8 cellular contexts compared by ENCODE assay signal in genomic region chr19:34482380-34483250, GRCh38. TPM values are rescaled to one million over a fixed set of nuclear protein-coding genes. Genes with fewer than 3 reads are reported as not detected.
A peak's percentile ranks its signal among the peaks of the same experiment; 100 is the strongest.
DNase-seq lines count a peak whose midpoint lies in the region; ATAC-seq and TF ChIP-seq lines count a peak whose summit lies in the region.

No MANE protein-coding gene starts in this region.

- no peak overlapping the region for H4K8ac ChIP-seq in neuronal stem cell (ENCODE audit: low read depth, low read length)

- no peak overlapping the region for H2AFZ ChIP-seq in SK-N-SH (ENCODE audit: low read depth)
- H2AFZ ChIP-seq in neuronal stem cell (ENCODE audit: low read length), result peak overlapping the region; percentile 83
- H2AFZ ChIP-seq in OCI-LY7 (ENCODE audit: low read length), result no peak overlapping the region

- peak overlapping the region; percentile 95 for H2AK5ac ChIP-seq in neuronal stem cell (ENCODE audit: low read depth, low read length)

- peak overlapping the region; percentile 89 for H2BK15ac ChIP-seq in neuronal stem cell (ENCODE audit: low read length)

- no peak overlapping the region for H3K27ac ChIP-seq in SK-N-SH (ENCODE audit: low read depth in 2 of 2, low read length in 1 of 2)
- no peak overlapping the region for H3K27ac ChIP-seq in neuronal stem cell (replicated peaks; ENCODE audit: low read length)
- H3K27ac ChIP-seq in effector memory CD4-positive, alpha-beta T cell (ENCODE audit: insufficient read depth, low read length, poor library complexity, severe bottlenecking), result no peak overlapping the region
- H3K27ac ChIP-seq in OCI-LY7 (ENCODE audit: low read depth, low read length, poor library complexity, severe bottlenecking), result no peak overlapping the region

- POLR2A ChIA-PET in Caco-2 (lab: Charles Lee), result interaction anchor here (0.6 to 1.7 kb wide), 3 partner anchors 16 to 195 kb away, joined by 3 to 10 read pairs (median 3); partner anchors contain the start of genes SCGB2B2 and ZNF302
- POLR2A ChIA-PET in SK-N-SH (lab: Yijun Ruan, JAX), result no interaction called here
- POLR2A ChIA-PET in OCI-LY7 (lab: Charles Lee), result no interaction called here

- H3K23ac ChIP-seq in neuronal stem cell (ENCODE audit: low read depth, low read length, poor library complexity), result peak overlapping the region; percentile 85

- peak overlapping the region; percentile 77 for H3K4me3 ChIP-seq in Caco-2 (ENCODE audit: low read depth, low read length)
- H3K4me3 ChIP-seq in SK-N-SH (ENCODE audit: low read depth in 2 of 2, low read length in 1 of 2), result peak overlapping the region; percentile 57 to 74
- peak overlapping the region; percentile 84 for H3K4me3 ChIP-seq in fibroblast of the aortic adventitia (ENCODE audit: low read depth, low read length)
- H3K4me3 ChIP-seq in neuronal stem cell (ENCODE audit: low read length in 2 of 2), result peak overlapping the region; percentile 81 to 86
- no peak overlapping the region for H3K4me3 ChIP-seq in effector memory CD4-positive, alpha-beta T cell (ENCODE audit: insufficient read depth, low read depth, low read length, poor library complexity, severe bottlenecking)
- no peak overlapping the region for H3K4me3 ChIP-seq in OCI-LY7 (ENCODE audit: low read depth, low read length, poor library complexity, severe bottlenecking)

- peak overlapping the region; percentile 91 for H2BK120ac ChIP-seq in neuronal stem cell (ENCODE audit: low read depth, low read length)

- H3K27me3 Mint-ChIP-seq in Caco-2 (ENCODE audit: insufficient read depth, unreplicated experiment), result no peaks in the 10 kb centered on the region

- DNase-seq in Caco-2 (peak in 1 of 2 experiments; percentile 58), SK-N-SH (peak; percentile 70), fibroblast of the aortic adventitia (ENCODE audit: low read depth) (peak; percentile 32), neuronal stem cell (ENCODE audit: low spot score) (no peak), cerebellar cortex (ENCODE audit: low spot score) (no peak), OCI-LY7 (ENCODE audit: low spot score) (no peak)
- DNase-seq in effector memory CD4-positive, alpha-beta T cell, result no peak

- no peak overlapping the region for H2BK12ac ChIP-seq in neuronal stem cell (ENCODE audit: low read length)

- H3K9me3 Mint-ChIP-seq in Caco-2 (ENCODE audit: unreplicated experiment), result no peaks in the 10 kb centered on the region

- intact Hi-C loops in Caco-2 (cut with micrococcal nuclease; ENCODE audit: unreplicated experiment), result no loop called here
- intact Hi-C loops in OCI-LY7 (cut with micrococcal nuclease; ENCODE audit: unreplicated experiment), result no loop called here

- no TSS peak for BruUV-seq in Caco-2 (replicated peaks; lab: Mats Ljungman, UMichigan)
- BruUV-seq in OCI-LY7 (replicated peaks; lab: Mats Ljungman, UMichigan), result no TSS peak

- H3K79me2 ChIP-seq in SK-N-SH (ENCODE audit: insufficient read depth) (peaks cover 55% of the 10 kb centered on the region), OCI-LY7 (ENCODE audit: insufficient read depth, low read depth, low read length) (no peaks in the 10 kb centered on the region)

- peaks cover 48% of the 10 kb centered on the region for H4K20me1 ChIP-seq in SK-N-SH (ENCODE audit: insufficient read depth)
- no peaks in the 10 kb centered on the region for H4K20me1 ChIP-seq in OCI-LY7 (ENCODE audit: insufficient read depth, low read length)

- CTCF ChIA-PET in Caco-2 (lab: Charles Lee) (interaction anchor here (0.6 kb wide), 1 partner anchor 290 kb away, joined by 3 read pairs; no protein-coding TSS in a partner anchor), SK-N-SH (lab: Yijun Ruan, JAX) (interaction anchor here (1.1 kb wide), 1 partner anchor 18 kb away, joined by 6 read pairs; no protein-coding TSS in a partner anchor), OCI-LY7 (lab: Charles Lee; ENCODE audit: unreplicated experiment) (no interaction called here)

- peak overlapping the region; percentile 82 for H3K14ac ChIP-seq in neuronal stem cell (ENCODE audit: low read length)

- peaks cover 34% of the 10 kb centered on the region for H3K4me1 Mint-ChIP-seq in Caco-2 (ENCODE audit: low read depth, unreplicated experiment)

- H3K27me3 ChIP-seq in Caco-2 (replicated peaks; ENCODE audit: control insufficient read depth, insufficient read depth, low read length) (no peaks in the 10 kb centered on the region), SK-N-SH (ENCODE audit: insufficient read depth) (no peaks in the 10 kb centered on the region), neuronal stem cell (ENCODE audit: control insufficient read depth in 3 of 3, insufficient read depth in 3 of 3, low read depth in 1 of 3, low read length in 3 of 3) (no peaks in the 10 kb centered on the region)
- peaks cover 10% of the 10 kb centered on the region for H3K27me3 ChIP-seq in effector memory CD4-positive, alpha-beta T cell (replicated peaks; ENCODE audit: control insufficient read depth, insufficient read depth, low read length, poor library complexity, severe bottlenecking)

- H3K4me2 ChIP-seq in SK-N-SH (peak overlapping the region; percentile 89), neuronal stem cell (ENCODE audit: insufficient read depth, low read length, poor library complexity, severe bottlenecking) (peak overlapping the region; percentile 77), OCI-LY7 (ENCODE audit: low read length) (no peak overlapping the region)

- H2BK5ac ChIP-seq in neuronal stem cell (ENCODE audit: low read length), result peak overlapping the region; percentile 87

- 13% methylated on average over 58 of the region's 72 CpGs for WGBS in SK-N-SH (ENCODE audit: low lambda C conversion rate)
- no CpG with 5 or more reads among the region's 72 CpGs for WGBS in neuronal stem cell (ENCODE audit: extremely low coverage in 2 of 2, insufficient read length in 2 of 2, insufficient replicate concordance in 1 of 2), 2 donors

- ATAC-seq in HG03439 (IDR thresholded peaks at IDR 0.05; ENCODE audit: unreplicated experiment), result no peak

- H3K9me3 ChIP-seq in Caco-2 (no peaks in the 10 kb centered on the region), SK-N-SH (no peaks in the 10 kb centered on the region), neuronal stem cell (replicated peaks in 1 of 2; ENCODE audit: control insufficient read depth in 2 of 2, insufficient read depth in 1 of 2, low read depth in 1 of 2, low read length in 2 of 2) (peaks cover 0 to 4% of the 10 kb centered on the region in 2 donors), OCI-LY7 (ENCODE audit: low read length) (no peaks in the 10 kb centered on the region)
- no peaks in the 10 kb centered on the region for H3K9me3 ChIP-seq in effector memory CD4-positive, alpha-beta T cell (ENCODE audit: control insufficient read depth, low read length)

- H3K36me3 ChIP-seq in Caco-2 (ENCODE audit: control insufficient read depth, insufficient read depth, low read length), result no peaks in the 10 kb centered on the region; the same call in none of the 2 replicates
- no peaks in the 10 kb centered on the region for H3K36me3 ChIP-seq in SK-N-SH (replicated peaks in 1 of 2; ENCODE audit: control insufficient read depth in 1 of 2, insufficient read depth in 2 of 2, low read length in 1 of 2)
- peaks cover 2 to 36% of the 10 kb centered on the region in 2 donors for H3K36me3 ChIP-seq in neuronal stem cell (replicated peaks in 1 of 2; ENCODE audit: control insufficient read depth in 2 of 2, insufficient read depth in 2 of 2, low read length in 2 of 2)
- H3K36me3 ChIP-seq in effector memory CD4-positive, alpha-beta T cell (ENCODE audit: control insufficient read depth, insufficient read depth, low read length), result no peaks in the 10 kb centered on the region
- H3K36me3 ChIP-seq in OCI-LY7 (ENCODE audit: insufficient read depth, low read length), result no peaks in the 10 kb centered on the region

- H3K27ac Mint-ChIP-seq in Caco-2 (ENCODE audit: unreplicated experiment), result peak overlapping the region; percentile 85

- peak overlapping the region; percentile 94 for H3K18ac ChIP-seq in neuronal stem cell (ENCODE audit: low read length)

- H4K91ac ChIP-seq in neuronal stem cell (ENCODE audit: low read depth, low read length, poor library complexity), result no peak overlapping the region

- peaks cover 17% of the 10 kb centered on the region for H3K4me1 ChIP-seq in Caco-2
- peaks cover 0 to 6% of the 10 kb centered on the region in 2 experiments; a peak in 2 of 4 replicates for H3K4me1 ChIP-seq in SK-N-SH (ENCODE audit: control insufficient read depth in 1 of 2, insufficient read depth in 2 of 2, low read depth in 1 of 2, low read length in 1 of 2)
- H3K4me1 ChIP-seq in neuronal stem cell (ENCODE audit: control insufficient read depth in 2 of 2, insufficient read depth in 1 of 2, low read depth in 1 of 2, low read length in 2 of 2), result peaks cover 8 to 17% of the 10 kb centered on the region in 2 donors
- peaks cover 6% of the 10 kb centered on the region for H3K4me1 ChIP-seq in effector memory CD4-positive, alpha-beta T cell (ENCODE audit: control insufficient read depth, insufficient read depth, low read length, poor library complexity, severe bottlenecking)
- H3K4me1 ChIP-seq in OCI-LY7 (ENCODE audit: insufficient read depth, low read length, poor library complexity, severe bottlenecking), result no peaks in the 10 kb centered on the region

- H3K9me2 ChIP-seq in SK-N-SH (no peaks in the 10 kb centered on the region), OCI-LY7 (ENCODE audit: insufficient read depth, low read length) (no peaks in the 10 kb centered on the region)

- H3F3A ChIP-seq in SK-N-SH (replicated peaks; ENCODE audit: insufficient read depth), result peaks cover 3% of the 10 kb centered on the region

- no peak for TF ChIP-seq CTCF in Caco-2 (IDR thresholded peaks at IDR 0.05; ENCODE audit: insufficient read depth in 1 of 2, low read depth in 1 of 2, low read length in 1 of 2, severe bottlenecking in 1 of 2, unreplicated experiment in 1 of 2)
- no peak for TF ChIP-seq CTCF in SK-N-SH (IDR thresholded peaks at IDR 0.05)
- no peak for TF ChIP-seq CTCF in fibroblast of the aortic adventitia (IDR thresholded peaks at IDR 0.05; ENCODE audit: insufficient read depth, low read length)
- no peak for TF ChIP-seq CTCF in OCI-LY7 (conservative IDR thresholded peaks at IDR 0.05; ENCODE audit: low read length)

- H3K36me3 Mint-ChIP-seq in Caco-2 (ENCODE audit: insufficient read depth, unreplicated experiment), result peaks cover 47% of the 10 kb centered on the region

- TF ChIP-seq RAD21 in SK-N-SH (IDR thresholded peaks at IDR 0.05; ENCODE audit: low read length), result no peak

- TF ChIP-seq EP300 in SK-N-SH (IDR thresholded peaks at IDR 0.05; ENCODE audit: borderline replicate concordance in 1 of 2, low read depth in 1 of 2, low read length in 1 of 2), result no peak

- H3K4ac ChIP-seq in neuronal stem cell (ENCODE audit: low read length), result peak overlapping the region; percentile 84

- peaks cover 25% of the 10 kb centered on the region for H3K79me1 ChIP-seq in neuronal stem cell (ENCODE audit: low read depth, low read length)

- H3K9ac ChIP-seq in SK-N-SH, result peak overlapping the region; percentile 71
- H3K9ac ChIP-seq in neuronal stem cell (ENCODE audit: low read depth, low read length, poor library complexity), result peak overlapping the region; percentile 96

- peak overlapping the region; percentile 75 for H3K4me3 Mint-ChIP-seq in Caco-2 (ENCODE audit: unreplicated experiment)

RNA-seq across cellular contexts. Expression of gene WTIP, which starts 1.1 kb away (rescaled TPM):
- total RNA-seq in Caco-2 (2022) (53.3 and 58.0 TPM in 2 replicates), fibroblast of the aortic adventitia (ENCODE audit: low replicate concordance) (3.6 and 21.8 TPM in 2 replicates), OCI-LY7 (2022) (1.5 TPM in 2 replicates)
- polyA plus RNA-seq in SK-N-SH (2012; rRNA removed), result 24.1 and 27.7 TPM in 2 replicates
- 12.2 and 21.8 TPM in 2 replicates for polyA plus RNA-seq in SK-N-SH (2012; cell fraction: cytosol; rRNA removed)
- polyA plus RNA-seq in SK-N-SH (2012; cell fraction: nucleus; rRNA removed), result 20.6 and 31.8 TPM in 2 replicates
- 12.5 TPM for polyA plus RNA-seq in neuronal stem cell (2013, experiment 1 of 2)
- polyA plus RNA-seq in neuronal stem cell (2013, experiment 2 of 2), result 10.5 TPM
- total RNA-seq in OCI-LY7 (2014; rRNA removed; shearing (Covaris generic)), result 0.67 and 1.4 TPM in 2 replicates

RNA-seq across cellular contexts. Expression of gene UBA2, which starts 54.4 kb away (rescaled TPM):
- 180 and 201 TPM in 2 replicates for total RNA-seq in Caco-2 (2022)
- polyA plus RNA-seq in SK-N-SH (2012; rRNA removed), result 117 and 133 TPM in 2 replicates
- 144 and 150 TPM in 2 replicates for polyA plus RNA-seq in SK-N-SH (2012; cell fraction: cytosol; rRNA removed)
- 38.5 and 73.1 TPM in 2 replicates for polyA plus RNA-seq in SK-N-SH (2012; cell fraction: nucleus; rRNA removed)
- total RNA-seq in fibroblast of the aortic adventitia (ENCODE audit: low replicate concordance), result 46.9 and 123 TPM in 2 replicates
- 226 TPM for polyA plus RNA-seq in neuronal stem cell (2013, experiment 1 of 2)
- 239 TPM for polyA plus RNA-seq in neuronal stem cell (2013, experiment 2 of 2)
- total RNA-seq in OCI-LY7 (2014; rRNA removed; shearing (Covaris generic)), result 308 and 460 TPM in 2 replicates
- 209 and 233 TPM in 2 replicates for total RNA-seq in OCI-LY7 (2022)

Comparison
In these comparisons a context has a peak if more than half of its experiments do, and no peak if none do; other contexts are left out.
1. DNase-seq: peak in SK-N-SH (single experiment) and fibroblast of the aortic adventitia (single experiment); none in neuronal stem cell (single experiment), effector memory CD4-positive, alpha-beta T cell (0 of 3), cerebellar cortex (single experiment) and OCI-LY7 (single experiment).
2. H3K4me3 ChIP-seq: peak in Caco-2 (single experiment), SK-N-SH (2 of 2), fibroblast of the aortic adventitia (single experiment) and neuronal stem cell (2 of 2); none in effector memory CD4-positive, alpha-beta T cell (single experiment) and OCI-LY7 (single experiment).